ENCODE assay signal across 20 cellular contexts in the genomic region with DNA sequence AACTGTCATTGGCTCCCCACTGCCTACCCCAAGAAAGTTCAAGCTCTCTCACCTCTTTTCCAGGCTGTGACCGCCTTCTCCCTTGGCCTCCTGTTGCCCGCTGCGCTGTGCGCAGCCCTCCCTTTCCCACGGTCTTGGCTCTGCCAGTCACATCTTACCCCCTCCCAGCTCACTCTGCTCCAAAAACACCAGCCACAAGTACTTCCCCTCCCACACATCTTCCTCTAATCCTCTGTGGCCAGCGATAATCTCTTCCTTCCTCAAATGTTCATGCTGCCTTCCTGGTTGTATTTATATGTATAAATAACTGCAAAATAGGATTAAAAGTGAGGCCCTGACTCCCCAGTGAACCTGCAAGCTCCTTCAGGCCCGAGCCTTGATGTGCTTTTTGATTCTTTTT.
DNase-seq lines count a peak whose midpoint lies in the region; ATAC-seq, FAIRE-seq and TF ChIP-seq lines count a peak whose summit lies in the region.
"Had no signal": no experiment of that assay in that cellular context is flagged by ENCODE, and none has a peak within 500 bp of the region (broad histone marks: within the 10 kb centered on the region; RNA-seq: fewer than 3 reads in every experiment).

No MANE protein-coding gene starts in this region.

- peaks cover 19 to 34% (median 30%) of the 10 kb centered on the region in 10 experiments for H3K4me1 ChIP-seq in BLaER1 treated with 17β-estradiol and CSF1 and Interleukin-3, amounts not matched to agents 10 nM and 100 nM
- H3K4me1 ChIP-seq in naive thymus-derived CD4-positive, alpha-beta T cell (ENCODE audit: control insufficient read depth in 2 of 2, insufficient read depth in 2 of 2, low read length in 2 of 2): no peaks in the 10 kb centered on the region
- H3K4me1 ChIP-seq in BE2C: no peaks in the 10 kb centered on the region
- H3K4me1 ChIP-seq: esophagus muscularis mucosa, suprapubic skin had no signal

- no peaks in the 10 kb centered on the region for H3K36me3 ChIP-seq in BLaER1 treated with 17β-estradiol and CSF1 and Interleukin-3, amounts not matched to agents 10 nM and 100 nM
- H3K36me3 ChIP-seq in naive thymus-derived CD4-positive, alpha-beta T cell (ENCODE audit: control insufficient read depth in 2 of 3, insufficient read depth in 3 of 3, low read length in 3 of 3): no peaks in the 10 kb centered on the region
- H3K36me3 ChIP-seq in BE2C: no peaks in the 10 kb centered on the region
- H3K36me3 ChIP-seq: esophagus muscularis mucosa, suprapubic skin had no signal

- H3K9me3 Mint-ChIP-seq in naive thymus-derived CD4-positive, alpha-beta T cell: peaks cover 0 to 20% (median 4%) of the 10 kb centered on the region in 11 donors

- no peak for ATAC-seq in T-helper 17 cell
- ATAC-seq in naive thymus-derived CD4-positive, alpha-beta T cell: peak; percentile 75
- ATAC-seq: left colon had no signal

- TF ChIP-seq CTCF in BE2C (IDR thresholded peaks at IDR 0.05; ENCODE audit: low read depth, low read length): no peak

- H3K27me3 ChIP-seq in BLaER1 treated with 17β-estradiol and CSF1 and Interleukin-3, amounts not matched to agents 10 nM and 100 nM: peaks cover 0 to 92% (median 5%) of the 10 kb centered on the region in 11 experiments; a peak in 11 of 22 replicates
- H3K27me3 ChIP-seq in naive thymus-derived CD4-positive, alpha-beta T cell (ENCODE audit: control insufficient read depth in 2 of 2, insufficient read depth in 2 of 2, low read length in 2 of 2): no peaks in the 10 kb centered on the region
- H3K27me3 ChIP-seq in BE2C: no peaks in the 10 kb centered on the region

- H3K4me2 ChIP-seq in BLaER1 treated with 17β-estradiol and CSF1 and Interleukin-3, amounts not matched to agents 10 nM and 100 nM: peak overlapping the region; percentile 53 to 79 (median 71)

- no peak for TF ChIP-seq POLR2A in H54 (IDR thresholded peaks at IDR 0.05; ENCODE audit: low read depth, low read length)

- H3K4me3 Mint-ChIP-seq in T-helper 17 cell: peak overlapping the region; percentile 3
- H3K4me3 Mint-ChIP-seq in naive thymus-derived CD4-positive, alpha-beta T cell: peak overlapping the region in 2 of 10 donors; percentile 6 to 19

- no peak for FAIRE-seq in H54 (lab: Jason Lieb, UNC)
- FAIRE-seq: astrocyte, TTC549 had no signal

- POLR2A ChIA-PET in naive thymus-derived CD4-positive, alpha-beta T cell (lab: Charles Lee): no interaction called here

- H3K27me3 Mint-ChIP-seq in T-helper 17 cell: peaks cover 30% of the 10 kb centered on the region
- H3K27me3 Mint-ChIP-seq in naive thymus-derived CD4-positive, alpha-beta T cell: peaks cover 0 to 24% (median 9%) of the 10 kb centered on the region in 5 donors

- intact Hi-C loops in naive thymus-derived CD4-positive, alpha-beta T cell (cut with micrococcal nuclease): no loop called here

- H3K4me3 ChIP-seq in BLaER1 treated with 17β-estradiol and CSF1 and Interleukin-3, amounts not matched to agents 10 nM and 100 nM: no peak overlapping the region; a peak in 1 of 20 replicates
- no peak overlapping the region for H3K4me3 ChIP-seq in naive thymus-derived CD4-positive, alpha-beta T cell (ENCODE audit: low read length)
- no peak overlapping the region for H3K4me3 ChIP-seq in BE2C (ENCODE audit: low read depth, low read length)
- H3K4me3 ChIP-seq: esophagus muscularis mucosa, GM23248, suprapubic skin had no signal

- H4K20me1 ChIP-seq in BLaER1 treated with 17β-estradiol and CSF1 and Interleukin-3, amounts not matched to agents 10 nM and 100 nM: peaks cover 14 to 63% (median 34%) of the 10 kb centered on the region in 11 experiments; a peak in 19 of 22 replicates

- no peak overlapping the region for H3K27ac Mint-ChIP-seq in T-helper 17 cell
- no peak overlapping the region for H3K27ac Mint-ChIP-seq in naive thymus-derived CD4-positive, alpha-beta T cell

- H3K4me1 Mint-ChIP-seq in T-helper 17 cell: peaks cover 3% of the 10 kb centered on the region
- H3K4me1 Mint-ChIP-seq in naive thymus-derived CD4-positive, alpha-beta T cell: peaks cover 0 to 8% (median 4%) of the 10 kb centered on the region in 7 donors

- no peak overlapping the region for H3K9ac ChIP-seq in BLaER1 treated with 17β-estradiol and CSF1 and Interleukin-3, amounts not matched to agents 10 nM and 100 nM
- H3K9ac ChIP-seq: GM23248 had no signal

- peak; percentile 63 for DNase-seq in HT1080 (ENCODE audit: low read depth)
- DNase-seq in T-helper 17 cell: no peak
- DNase-seq in naive thymus-derived CD4-positive, alpha-beta T cell: no peak
- no peak for DNase-seq in activated naive CD4-positive, alpha-beta T cell treated with anti-CD3 and anti-CD28 coated beads, Interleukin-2, amount 50 U/mL, for 16 hours
- no peak for DNase-seq in cerebellum (ENCODE audit: low spot score)
- DNase-seq in H54 (ENCODE audit: insufficient read length, low spot score): no peak
- DNase-seq in BE2C: no peak
- DNase-seq: activated naive CD4-positive, alpha-beta T cell; COR-L47; effector memory CD4-positive, alpha-beta T cell; GM23248; left colon; NCI-H526; nucleus accumbens; retina had no signal

- H3K36me3 Mint-ChIP-seq in T-helper 17 cell (ENCODE audit: low read depth): no peaks in the 10 kb centered on the region
- peaks cover 0 to 5% (median 0%) of the 10 kb centered on the region in 5 donors for H3K36me3 Mint-ChIP-seq in naive thymus-derived CD4-positive, alpha-beta T cell

- H3K9me3 ChIP-seq in BLaER1 treated with 17β-estradiol and CSF1 and Interleukin-3, amounts not matched to agents 10 nM and 100 nM (replicated peaks in 1 of 11): peaks cover 15 to 21% (median 17%) of the 10 kb centered on the region in 11 experiments
- H3K9me3 ChIP-seq in T-helper 17 cell (ENCODE audit: control insufficient read depth, low read length, poor library complexity, severe bottlenecking): peaks cover 3% of the 10 kb centered on the region
- peaks cover 0 to 11% (median 0%) of the 10 kb centered on the region in 3 experiments for H3K9me3 ChIP-seq in naive thymus-derived CD4-positive, alpha-beta T cell (ENCODE audit: control insufficient read depth in 2 of 3, low read length in 3 of 3)
- H3K9me3 ChIP-seq in BE2C: no peaks in the 10 kb centered on the region
- H3K9me3 ChIP-seq: suprapubic skin had no signal

- no peak overlapping the region for H3K27ac ChIP-seq in BLaER1 treated with 17β-estradiol and CSF1 and Interleukin-3, amounts not matched to agents 10 nM and 100 nM
- no peak overlapping the region for H3K27ac ChIP-seq in naive thymus-derived CD4-positive, alpha-beta T cell (ENCODE audit: low read depth, low read length)
- H3K27ac ChIP-seq: esophagus muscularis mucosa, GM23248, suprapubic skin had no signal

- CTCF ChIA-PET in naive thymus-derived CD4-positive, alpha-beta T cell (lab: Charles Lee): no interaction called here
